11 cellular contexts compared by ENCODE assay signal in the genomic region with DNA sequence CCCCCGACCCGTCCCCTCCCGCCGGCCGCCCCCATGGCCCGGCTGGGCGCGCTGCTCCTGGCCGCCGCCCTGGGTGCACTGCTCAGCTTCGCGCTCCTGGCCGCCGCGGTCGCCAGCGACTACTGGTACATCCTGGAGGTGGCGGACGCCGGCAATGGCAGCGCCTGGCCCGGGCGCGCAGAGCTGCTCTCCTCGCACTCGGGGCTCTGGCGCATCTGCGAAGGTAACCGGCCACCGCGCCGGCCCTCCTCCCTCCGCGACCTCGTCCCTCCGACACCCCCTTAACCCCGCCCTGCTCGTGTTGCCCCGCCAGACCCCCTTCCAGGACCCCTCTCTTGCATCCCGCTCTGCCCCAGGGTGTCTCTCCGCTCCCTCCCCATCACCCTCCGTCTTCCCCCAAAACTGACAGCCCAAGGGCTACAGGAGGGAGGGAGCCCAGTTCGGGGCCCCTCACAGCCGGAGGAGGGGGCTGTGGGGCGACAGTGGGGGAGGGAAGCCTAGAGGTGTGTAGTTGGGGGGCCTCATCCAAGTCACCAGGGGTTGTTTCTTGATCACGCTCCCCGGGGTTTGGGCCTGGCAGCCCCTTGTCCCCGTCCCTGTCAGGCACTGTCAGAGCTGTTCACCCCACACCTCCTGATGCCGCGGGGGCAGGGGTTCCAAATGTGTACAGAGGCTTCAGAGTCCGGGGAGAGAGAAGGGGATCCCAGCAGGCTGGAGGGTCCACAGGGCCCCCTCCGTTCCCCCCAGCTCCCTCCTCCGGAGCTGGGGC. TPM values are rescaled to one million over a fixed set of nuclear protein-coding genes. Genes with fewer than 3 reads are reported as not detected.
DNase-seq lines count a peak whose midpoint lies in the region; ATAC-seq and TF ChIP-seq lines count a peak whose summit lies in the region.
"Had no signal": no experiment of that assay in that cellular context is flagged by ENCODE, and none has a peak within 500 bp of the region (broad histone marks: within the 10 kb centered on the region; RNA-seq: fewer than 3 reads in every experiment).

No MANE protein-coding gene starts in this region.

- DNase-seq in COLO668 (lab: John Stamatoyannopoulos, UW; ENCODE audit: unreplicated experiment) (peak; percentile 11), NB4 (ENCODE audit: low read depth) (peak; percentile 58), chondrocyte (ENCODE audit: low spot score) (no peak), natural killer cell (no peak), HuH-7 (ENCODE audit: low spot score) (no peak)
- DNase-seq in activated T-helper 2 cell treated with anti-CD3 and anti-CD28 coated beads, Interferon-gamma antibody, Interleukin-2, Interleukin-4, amounts not matched to agents 10 μg/mL and 5 μg/mL and 100 μg/mL, durations not matched to agents 14 hours and 24 hours and 36 hours (ENCODE audit: low spot score), result no peak
- DNase-seq: GDM1, NCI-H187 treated with DMSO at 0.1 percent for 48 hours, retina had no signal

- no peaks in the 10 kb centered on the region for H3K9me3 Mint-ChIP-seq in chondrocyte (ENCODE audit: low read depth)
- H3K9me3 Mint-ChIP-seq in natural killer cell, result no peaks in the 10 kb centered on the region
- no peaks in the 10 kb centered on the region for H3K9me3 Mint-ChIP-seq in activated T-helper 2 cell treated with anti-CD3 and anti-CD28 coated beads, Interferon-gamma antibody, Interleukin-2, Interleukin-4, amounts not matched to agents 10 μg/mL and 5 μg/mL and 100 μg/mL, durations not matched to agents 14 hours and 24 hours and 36 hours

- peaks cover 21% of the 10 kb centered on the region for H3K27me3 Mint-ChIP-seq in chondrocyte (ENCODE audit: low read depth)
- peaks cover 25 to 28% of the 10 kb centered on the region in 2 donors for H3K27me3 Mint-ChIP-seq in natural killer cell (ENCODE audit: low read depth in 2 of 2)
- peaks cover 27% of the 10 kb centered on the region for H3K27me3 Mint-ChIP-seq in activated T-helper 2 cell treated with anti-CD3 and anti-CD28 coated beads, Interferon-gamma antibody, Interleukin-2, Interleukin-4, amounts not matched to agents 10 μg/mL and 5 μg/mL and 100 μg/mL, durations not matched to agents 14 hours and 24 hours and 36 hours (ENCODE audit: low read depth)

- intact Hi-C loops in natural killer cell (cut with micrococcal nuclease), result no loop called here
- intact Hi-C loops in activated T-helper 2 cell treated with anti-CD3 and anti-CD28 coated beads, Interferon-gamma antibody, Interleukin-2, Interleukin-4, amounts not matched to agents 10 μg/mL and 5 μg/mL and 100 μg/mL, durations not matched to agents 14 hours and 24 hours and 36 hours (cut with micrococcal nuclease), result no loop called here

- no peak for TF ChIP-seq POLR2A in NB4 (IDR thresholded peaks at IDR 0.05; ENCODE audit: extremely low read depth, insufficient read length)

- peak in 2 of 3 donors; percentile 46 to 87 for ATAC-seq in natural killer cell
- ATAC-seq in HG02763 (IDR thresholded peaks at IDR 0.05; ENCODE audit: unreplicated experiment), result no peak
- no peak for ATAC-seq in GM18870 (IDR thresholded peaks at IDR 0.05; ENCODE audit: unreplicated experiment)

- H3K4me3 Mint-ChIP-seq in chondrocyte (ENCODE audit: unreplicated experiment) (peak overlapping the region; percentile 36), natural killer cell (no peak overlapping the region)
- no peak overlapping the region for H3K4me3 Mint-ChIP-seq in activated T-helper 2 cell treated with anti-CD3 and anti-CD28 coated beads, Interferon-gamma antibody, Interleukin-2, Interleukin-4, amounts not matched to agents 10 μg/mL and 5 μg/mL and 100 μg/mL, durations not matched to agents 14 hours and 24 hours and 36 hours (ENCODE audit: low read depth)

- TF ChIP-seq CTCF in NB4 (IDR thresholded peaks at IDR 0.05; ENCODE audit: low read depth, low read length) (no peak), chondrocyte (IDR thresholded peaks at IDR 0.05) (no peak), natural killer cell (IDR thresholded peaks at IDR 0.05) (no peak)

- H3K4me1 Mint-ChIP-seq in chondrocyte (ENCODE audit: low read depth) (no peaks in the 10 kb centered on the region), natural killer cell (peaks cover 0 to 4% of the 10 kb centered on the region in 2 donors)
- peaks cover 4% of the 10 kb centered on the region for H3K4me1 Mint-ChIP-seq in activated T-helper 2 cell treated with anti-CD3 and anti-CD28 coated beads, Interferon-gamma antibody, Interleukin-2, Interleukin-4, amounts not matched to agents 10 μg/mL and 5 μg/mL and 100 μg/mL, durations not matched to agents 14 hours and 24 hours and 36 hours (ENCODE audit: low read depth)

- no peak overlapping the region for H3K27ac Mint-ChIP-seq in chondrocyte (ENCODE audit: unreplicated experiment)
- H3K27ac Mint-ChIP-seq in natural killer cell, result no peak overlapping the region
- H3K27ac Mint-ChIP-seq in activated T-helper 2 cell treated with anti-CD3 and anti-CD28 coated beads, Interferon-gamma antibody, Interleukin-2, Interleukin-4, amounts not matched to agents 10 μg/mL and 5 μg/mL and 100 μg/mL, durations not matched to agents 14 hours and 24 hours and 36 hours, result no peak overlapping the region

- no peak overlapping the region for H3K4me3 ChIP-seq in NB4 (ENCODE audit: low read depth, low read length)

- no peaks in the 10 kb centered on the region for H3K36me3 Mint-ChIP-seq in chondrocyte (ENCODE audit: low read depth)
- no peaks in the 10 kb centered on the region for H3K36me3 Mint-ChIP-seq in natural killer cell
- no peaks in the 10 kb centered on the region for H3K36me3 Mint-ChIP-seq in activated T-helper 2 cell treated with anti-CD3 and anti-CD28 coated beads, Interferon-gamma antibody, Interleukin-2, Interleukin-4, amounts not matched to agents 10 μg/mL and 5 μg/mL and 100 μg/mL, durations not matched to agents 14 hours and 24 hours and 36 hours (ENCODE audit: low read depth)

RNA-seq across cellular contexts. Expression of gene TMEM235, which starts 0.7 kb away (rescaled TPM):
- total RNA-seq in chondrocyte (not detected in 3 replicates), natural killer cell (not detected)
- not detected in 2 replicates for total RNA-seq in activated T-helper 2 cell treated with anti-CD3 and anti-CD28 coated beads, Interferon-gamma antibody, Interleukin-2, Interleukin-4, amounts not matched to agents 10 μg/mL and 5 μg/mL and 100 μg/mL, durations not matched to agents 14 hours and 24 hours and 36 hours

RNA-seq across cellular contexts. Expression of gene BIRC5, which starts 18.1 kb away (rescaled TPM):
- total RNA-seq in chondrocyte, result 10.2 to 11.6 TPM (median 10.9 TPM) in 3 replicates
- 1 to 10 TPM in 2 of 3 donors, under 1 TPM in 1; 0.73 to 1.9 (median 1.2) TPM for total RNA-seq in natural killer cell
- 48.4 and 48.6 TPM in 2 replicates for total RNA-seq in activated T-helper 2 cell treated with anti-CD3 and anti-CD28 coated beads, Interferon-gamma antibody, Interleukin-2, Interleukin-4, amounts not matched to agents 10 μg/mL and 5 μg/mL and 100 μg/mL, durations not matched to agents 14 hours and 24 hours and 36 hours

RNA-seq across cellular contexts. Expression of gene AFMID, which starts 45.0 kb away (rescaled TPM):
- total RNA-seq in chondrocyte, result 25.5 to 31.7 TPM (median 28.3 TPM) in 3 replicates
- total RNA-seq in natural killer cell, result 1 to 10 TPM; 2.2 to 4.1 (median 2.3) TPM
- total RNA-seq in activated T-helper 2 cell treated with anti-CD3 and anti-CD28 coated beads, Interferon-gamma antibody, Interleukin-2, Interleukin-4, amounts not matched to agents 10 μg/mL and 5 μg/mL and 100 μg/mL, durations not matched to agents 14 hours and 24 hours and 36 hours, result 27.8 TPM in 2 replicates

RNA-seq across cellular contexts. Expression of gene TK1, which starts 45.3 kb away (rescaled TPM):
- total RNA-seq in chondrocyte, result 21.1 to 29.5 TPM (median 23.4 TPM) in 3 replicates
- total RNA-seq in natural killer cell, result 1 to 10 TPM; 2.1 to 5.1 (median 3.9) TPM
- total RNA-seq in activated T-helper 2 cell treated with anti-CD3 and anti-CD28 coated beads, Interferon-gamma antibody, Interleukin-2, Interleukin-4, amounts not matched to agents 10 μg/mL and 5 μg/mL and 100 μg/mL, durations not matched to agents 14 hours and 24 hours and 36 hours, result 64.6 and 65.9 TPM in 2 replicates

Comparison
In these comparisons a context has a peak if more than half of its experiments do, and no peak if none do; other contexts are left out.
1. DNase-seq: peak in COLO668 (single experiment) and NB4 (single experiment); none in chondrocyte (single experiment), natural killer cell (single experiment), HuH-7 (single experiment) and activated T-helper 2 cell treated with anti-CD3 and anti-CD28 coated beads, Interferon-gamma antibody, Interleukin-2, Interleukin-4, amounts not matched to agents 10 μg/mL and 5 μg/mL and 100 μg/mL, durations not matched to agents 14 hours and 24 hours and 36 hours (single experiment).
2. ATAC-seq: peak in natural killer cell (2 of 3); none in HG02763 (single experiment) and GM18870 (single experiment).